8 cellular contexts compared by ENCODE assay signal in the genomic region with DNA sequence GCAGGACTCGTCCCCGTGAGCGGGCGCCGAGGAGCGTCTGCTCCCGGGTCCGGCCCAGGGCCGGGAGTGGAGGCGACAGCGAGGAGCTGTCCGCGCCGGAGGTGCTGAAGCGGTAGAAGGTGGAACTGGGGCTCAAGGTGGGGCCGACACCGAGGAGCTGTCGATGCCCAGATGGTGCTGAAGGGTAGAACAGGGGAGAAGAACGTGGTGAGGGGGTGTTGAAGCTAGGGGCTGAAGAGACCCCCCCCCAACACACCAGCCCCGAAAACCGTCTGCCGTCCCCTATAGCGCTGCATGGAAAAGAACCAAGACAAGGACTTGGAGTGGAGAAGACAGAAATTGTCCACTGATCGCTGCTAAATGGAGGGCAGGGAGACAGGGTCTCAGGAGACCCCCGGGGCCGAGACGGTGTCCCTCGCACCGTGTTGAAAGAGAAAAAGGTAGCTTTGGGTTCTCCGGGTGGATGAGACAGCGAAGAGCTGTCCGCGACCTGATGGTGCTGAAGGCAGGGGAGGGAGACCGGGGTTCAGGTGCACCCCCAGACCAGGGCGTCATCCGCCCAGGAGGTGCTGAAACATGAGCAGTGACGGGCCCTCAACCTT. TPM values are rescaled to one million over a fixed set of nuclear protein-coding genes. Genes with fewer than 3 reads are reported as not detected.
DNase-seq lines count a peak whose midpoint lies in the region; ATAC-seq, FAIRE-seq and TF ChIP-seq lines count a peak whose summit lies in the region.

No MANE protein-coding gene starts in this region.

- H3K27me3 ChIP-seq in DND-41 (ENCODE audit: insufficient read depth, low read length, poor library complexity) (no peaks in the 10 kb centered on the region), Karpas-422 (ENCODE audit: low read length) (no peaks in the 10 kb centered on the region), small intestine (ENCODE audit: control insufficient read depth in 2 of 2, insufficient read depth in 2 of 2, low read length in 2 of 2) (peaks cover 3 to 20% of the 10 kb centered on the region in 2 donors)

- H3K4me3 ChIP-seq in DND-41 (ENCODE audit: low read depth in 1 of 2, low read length in 2 of 2): no peak overlapping the region
- H3K4me3 ChIP-seq in Karpas-422 (ENCODE audit: low read length): no peak overlapping the region
- H3K4me3 ChIP-seq in fibroblast of mammary gland (ENCODE audit: control insufficient read depth, low read depth, low read length): no peak overlapping the region
- H3K4me3 ChIP-seq in small intestine (ENCODE audit: low read depth in 1 of 2, low read length in 2 of 2): no peak overlapping the region

- H3K9me3 ChIP-seq in DND-41 (ENCODE audit: insufficient read depth, low read length, severe bottlenecking) (no peaks in the 10 kb centered on the region), Karpas-422 (ENCODE audit: low read length) (no peaks in the 10 kb centered on the region), small intestine (ENCODE audit: control insufficient read depth, low read depth) (no peaks in the 10 kb centered on the region)

- H2AFZ ChIP-seq in DND-41 (ENCODE audit: low read depth, low read length): no peak overlapping the region
- no peak overlapping the region for H2AFZ ChIP-seq in Karpas-422 (ENCODE audit: low read length)

- 15 to 24% (median 20%) methylated on average over 37 of the region's 37 CpGs for WGBS in small intestine, 3 donors

- no peak for FAIRE-seq in small intestine (lab: Jason Lieb, UNC)

- DNase-seq in DND-41 (peak; percentile 64), Karpas-422 (peak; percentile 80), fibroblast of mammary gland (ENCODE audit: low read depth) (peak; percentile 25), small intestine (peak; percentile 37), dedifferentiated amniotic fluid mesenchymal stem cell (ENCODE audit: extremely low spot score) (no peak)
- peak; percentile 49 to 56 for DNase-seq in activated CD4-positive, alpha-beta T cell treated with anti-CD3 and anti-CD28 coated beads, Interleukin-2, amount 50 U/mL, for 48 hours

- H4K20me1 ChIP-seq in DND-41 (ENCODE audit: insufficient read depth, low read length) (peaks cover 12% of the 10 kb centered on the region; the same call in 1 of the 2 replicates), Karpas-422 (ENCODE audit: insufficient read depth, low read depth, low read length) (no peaks in the 10 kb centered on the region)

- H3K79me2 ChIP-seq in DND-41 (ENCODE audit: insufficient read depth, low read length) (no peaks in the 10 kb centered on the region), Karpas-422 (ENCODE audit: low read length) (no peaks in the 10 kb centered on the region)

- H3K9me2 ChIP-seq in Karpas-422 (replicated peaks; ENCODE audit: insufficient read depth, low read length): no peaks in the 10 kb centered on the region

- peak; percentile 67 for ATAC-seq in DND-41 (ENCODE audit: insufficient read depth, low read depth)
- ATAC-seq in GM21619 (IDR thresholded peaks at IDR 0.05; ENCODE audit: unreplicated experiment): no peak
- ATAC-seq in HG02970 (IDR thresholded peaks at IDR 0.05; ENCODE audit: low FRiP score, unreplicated experiment): no peak

- H3K4me2 ChIP-seq in DND-41 (ENCODE audit: insufficient read depth, low read length) (no peak overlapping the region), Karpas-422 (ENCODE audit: low read depth, low read length, poor library complexity, severe bottlenecking) (no peak overlapping the region)

- H3K27ac ChIP-seq in DND-41 (ENCODE audit: low read length): no peak overlapping the region
- H3K27ac ChIP-seq in Karpas-422 (ENCODE audit: low read length): no peak overlapping the region
- no peak overlapping the region for H3K27ac ChIP-seq in small intestine (ENCODE audit: low read depth in 1 of 2, low read length in 1 of 2)

- no peaks in the 10 kb centered on the region for H3K4me1 ChIP-seq in DND-41 (ENCODE audit: insufficient read depth, low read length)
- H3K4me1 ChIP-seq in Karpas-422 (ENCODE audit: low read length): peaks cover 13% of the 10 kb centered on the region
- no peaks in the 10 kb centered on the region for H3K4me1 ChIP-seq in small intestine (ENCODE audit: control insufficient read depth in 2 of 2, insufficient read depth in 1 of 2, low read depth in 1 of 2, low read length in 1 of 2)

- H3K36me3 ChIP-seq in DND-41 (ENCODE audit: insufficient read depth, low read length) (no peaks in the 10 kb centered on the region), Karpas-422 (ENCODE audit: insufficient read depth, low read length) (no peaks in the 10 kb centered on the region), small intestine (ENCODE audit: control insufficient read depth in 2 of 2, insufficient read depth in 2 of 2, low read length in 2 of 2) (no peaks in the 10 kb centered on the region)

- H3K9ac ChIP-seq in DND-41 (ENCODE audit: low read depth, low read length) (no peak overlapping the region), Karpas-422 (ENCODE audit: low read length) (no peak overlapping the region)

- no peak for TF ChIP-seq CTCF in DND-41 (IDR thresholded peaks at IDR 0.05; ENCODE audit: borderline replicate concordance, extremely low read depth, low read length, poor library complexity, severe bottlenecking)
- TF ChIP-seq CTCF in fibroblast of mammary gland (conservative IDR thresholded peaks at IDR 0.05; ENCODE audit: control insufficient read depth, insufficient read depth, low read depth, low read length): no peak

RNA-seq across cellular contexts. Expression of gene PDE4C, which starts 7.1 kb away (rescaled TPM):
- total RNA-seq in Karpas-422 (2014; rRNA removed; shearing (Covaris generic); ENCODE audit: low replicate concordance): not detected in 2 replicates
- polyA plus RNA-seq in small intestine: 1 to 10 TPM in 1 of 3 donors, not detected in 2; 1.1 TPM

RNA-seq across cellular contexts. Expression of gene RAB3A, which starts 29.5 kb away (rescaled TPM):
- 2.5 and 6.2 TPM in 2 replicates for total RNA-seq in Karpas-422 (2014; rRNA removed; shearing (Covaris generic); ENCODE audit: low replicate concordance)
- 1 to 10 TPM in 2 of 3 donors, under 1 TPM in 1; 0.81 to 6.0 (median 2.0) TPM for polyA plus RNA-seq in small intestine

RNA-seq across cellular contexts. Expression of gene MPV17L2, which starts 40.3 kb away (rescaled TPM):
- 17.0 and 24.2 TPM in 2 replicates for total RNA-seq in Karpas-422 (2014; rRNA removed; shearing (Covaris generic); ENCODE audit: low replicate concordance)
- 10 to 100 TPM; 12.5 to 25.9 (median 21.9) TPM for polyA plus RNA-seq in small intestine

RNA-seq across cellular contexts. Expression of gene IQCN, which starts 40.9 kb away (rescaled TPM):
- 0.37 and 0.87 TPM in 2 replicates for total RNA-seq in Karpas-422 (2014; rRNA removed; shearing (Covaris generic); ENCODE audit: low replicate concordance)
- polyA plus RNA-seq in small intestine: 10 to 100 TPM in 1 of 3 donors, 1 to 10 TPM in 2; 1.5 to 15.2 (median 5.4) TPM

RNA-seq across cellular contexts. Expression of gene JUND, which starts 48.1 kb away (rescaled TPM):
- 69.5 and 274 TPM in 2 replicates for total RNA-seq in Karpas-422 (2014; rRNA removed; shearing (Covaris generic); ENCODE audit: low replicate concordance)
- polyA plus RNA-seq in small intestine: 100 to 1,000 TPM; 129 to 211 (median 159) TPM
